In the genomic region with DNA sequence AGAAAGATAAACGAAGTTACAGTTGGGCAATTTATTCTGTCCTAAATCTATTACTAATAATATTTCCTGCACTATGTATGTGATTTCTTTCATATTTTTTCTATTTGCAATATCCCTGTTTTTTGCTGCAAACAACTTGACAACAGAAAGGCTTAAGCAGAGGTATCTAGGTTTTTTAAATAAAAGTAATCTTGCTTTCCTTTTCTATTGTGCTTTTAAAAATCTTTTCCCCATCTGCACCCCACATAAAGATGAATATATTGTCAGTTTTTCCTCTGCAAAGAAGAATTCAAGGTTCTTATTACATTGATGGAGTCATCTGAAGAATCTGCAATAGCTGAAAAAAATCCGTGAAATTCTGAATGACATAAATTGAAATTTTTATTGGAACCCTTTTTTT, we compare ENCODE assay signal across 8 cellular contexts. TPM values are rescaled to one million over a fixed set of nuclear protein-coding genes. Genes with fewer than 3 reads are reported as not detected.
DNase-seq lines count a peak whose midpoint lies in the region; ATAC-seq and TF ChIP-seq lines count a peak whose summit lies in the region.

No MANE protein-coding gene starts in this region.

- H3K4me1 Mint-ChIP-seq in Calu3 (ENCODE audit: low read depth, unreplicated experiment), result peaks cover 9% of the 10 kb centered on the region

- H3K4me1 ChIP-seq in psoas muscle, result peaks cover 20% of the 10 kb centered on the region

- intact Hi-C loops in Calu3 (cut with micrococcal nuclease; ENCODE audit: unreplicated experiment) (loop anchor here (1.0 kb wide), 1 partner anchor 17 kb away; a partner anchor contains a TSS), psoas muscle (cut with DNase I) (no loop called here)

- H3K36me3 ChIP-seq in psoas muscle (ENCODE audit: insufficient read depth in 1 of 2, low read depth in 1 of 2), result no peaks in the 10 kb centered on the region

- BruUV-seq in Calu3 (replicated peaks; lab: Mats Ljungman, UMichigan), result no TSS peak

- ATAC-seq in psoas muscle, result no peak
- no peak for ATAC-seq in HG02610 (IDR thresholded peaks at IDR 0.05; ENCODE audit: unreplicated experiment)

- H3K4me3 Mint-ChIP-seq in Calu3 (ENCODE audit: low read depth, unreplicated experiment), result peak overlapping the region; percentile 86

- H3K27me3 ChIP-seq in psoas muscle (ENCODE audit: insufficient read depth in 3 of 3, low read length in 2 of 3), result no peaks in the 10 kb centered on the region

- CTCF ChIA-PET in Calu3 (lab: Charles Lee) (interaction anchor here (0.7 kb wide), 1 partner anchor 141 kb away, joined by 4 read pairs; no protein-coding TSS in a partner anchor), RWPE1 (lab: Yijun Ruan, JAX) (interaction anchor here (0.6 kb wide), 1 partner anchor 121 kb away, joined by 6 read pairs; no protein-coding TSS in a partner anchor)

- H3K27ac ChIP-seq in RWPE1 (peak overlapping the region; percentile 96; the same call in 1 of the 2 replicates), epithelial cell of prostate (peak overlapping the region; percentile 91), psoas muscle (peak overlapping the region; percentile 85)

- TF ChIP-seq CTCF in Calu3 (IDR thresholded peaks at IDR 0.05; ENCODE audit: unreplicated experiment), result no peak
- no peak for TF ChIP-seq CTCF in RWPE1 (conservative IDR thresholded peaks at IDR 0.05; ENCODE audit: low read depth)
- TF ChIP-seq CTCF in psoas muscle (IDR thresholded peaks at IDR 0.05), result no peak

- WGBS in psoas muscle, 3 donors, result 23 to 38% (median 26%) methylated on average over 2 of the region's 2 CpGs

- H3K4me3 ChIP-seq in psoas muscle, result peak overlapping the region; percentile 71

- POLR2A ChIA-PET in RWPE1 (lab: Yijun Ruan, JAX; ENCODE audit: low non-redundant PET), result interaction anchor here (1.0 kb wide), 1 partner anchor 17 kb away, joined by 4 read pairs; no protein-coding TSS in a partner anchor

- no peaks in the 10 kb centered on the region for H3K27me3 Mint-ChIP-seq in Calu3 (ENCODE audit: unreplicated experiment)

- H3K9me3 ChIP-seq in psoas muscle, result no peaks in the 10 kb centered on the region

- DNase-seq in Calu3 (no peak), RWPE1 (ENCODE audit: low spot score) (no peak), epithelial cell of prostate (ENCODE audit: low read depth, low spot score) (no peak), psoas muscle (no peak), NCI-H1048 (lab: John Stamatoyannopoulos, UW) (no peak), EL (no peak), HuH-7 (ENCODE audit: low spot score) (no peak)

- H3K9me3 Mint-ChIP-seq in Calu3 (ENCODE audit: low read depth, unreplicated experiment), result no peaks in the 10 kb centered on the region

- H3K27ac Mint-ChIP-seq in Calu3 (ENCODE audit: unreplicated experiment), result peak overlapping the region; percentile 91

- peaks cover 23% of the 10 kb centered on the region for H3K36me3 Mint-ChIP-seq in Calu3 (ENCODE audit: insufficient read depth, unreplicated experiment)

RNA-seq across cellular contexts. Expression of a gene that starts 0.5 kb away (rescaled TPM):
- total RNA-seq in Calu3 (2022) (28.2 and 28.3 TPM in 2 replicates), psoas muscle (10 to 100 TPM; 28.0 to 40.1 (median 35.2) TPM)
- polyA plus RNA-seq in psoas muscle, result 10 to 100 TPM in 1 of 3 donors, 1 to 10 TPM in 2; 4.3 to 12.7 (median 8.7) TPM

RNA-seq across cellular contexts. Expression of a gene that starts 16.5 kb away (rescaled TPM):
- total RNA-seq in Calu3 (2022) (10.5 and 10.6 TPM in 2 replicates), psoas muscle (10 to 100 TPM in 2 of 4 donors, 1 to 10 TPM in 2; 8.3 to 14.2 (median 9.8) TPM)
- polyA plus RNA-seq in psoas muscle, result 10 to 100 TPM in 1 of 3 donors, 1 to 10 TPM in 2; 5.3 to 15.9 (median 8.5) TPM
